24 cellular contexts compared by ENCODE assay signal in the genomic region with DNA sequence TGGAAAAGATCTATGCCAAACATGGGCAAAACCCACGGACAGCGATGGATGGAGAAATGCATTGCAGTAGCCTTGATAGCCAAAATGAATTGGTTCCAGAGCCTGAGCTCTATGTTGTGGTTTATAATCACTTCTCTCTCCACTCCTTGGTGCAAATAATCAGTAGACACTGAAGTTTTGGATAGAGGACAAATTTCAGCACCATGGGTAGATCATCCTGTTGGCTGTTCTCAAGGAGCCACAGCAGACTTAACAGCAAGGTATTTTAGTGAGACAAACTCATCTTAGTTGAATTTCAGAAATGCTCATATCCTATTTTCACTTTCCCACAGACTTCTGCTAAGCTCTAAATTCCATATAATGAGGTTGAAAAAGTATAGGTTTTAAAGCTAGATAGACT.
"Had no signal": no experiment of that assay in that cellular context is flagged by ENCODE, and none has a peak within 500 bp of the region (broad histone marks: within the 10 kb centered on the region; RNA-seq: fewer than 3 reads in every experiment).

No MANE protein-coding gene starts in this region.

- H3K27me3 ChIP-seq: foreskin keratinocyte, right atrium auricular region, upper lobe of right lung had no signal

- H3K4me3 Mint-ChIP-seq: activated CD8-positive, alpha-beta T cell treated with anti-CD3 and anti-CD28 coated beads, Interleukin-2, amount 10 ng/mL, durations not matched to agents 7 days and 5 days; activated naive CD8-positive, alpha-beta T cell; activated T-cell treated with anti-CD3 and anti-CD28 coated beads, Interleukin-2, amount 50 U/mL, for 24 hours; activated T-helper 17 cell treated with anti-CD3 and anti-CD28 coated beads, Interleukin-2, amount 50 U/mL, for 72 hours; memory B cell; nephron had no signal

- H2AFZ ChIP-seq: hepatocyte had no signal

- H3K27ac ChIP-seq: foreskin keratinocyte, hepatocyte, neutrophil, pancreas, psoas muscle, right atrium auricular region, upper lobe of right lung had no signal

- H3K9me3 Mint-ChIP-seq: activated T-cell treated with anti-CD3 and anti-CD28 coated beads, Interleukin-2, amount 50 U/mL, for 24 hours; activated T-helper 17 cell treated with anti-CD3 and anti-CD28 coated beads, Interleukin-2, amount 50 U/mL, for 72 hours; memory B cell; nephron had no signal

- H3K36me3 Mint-ChIP-seq: activated naive CD8-positive, alpha-beta T cell; memory B cell had no signal

- H3K27ac Mint-ChIP-seq: activated CD8-positive, alpha-beta T cell treated with anti-CD3 and anti-CD28 coated beads, Interleukin-2, amount 10 ng/mL, durations not matched to agents 7 days and 5 days; activated naive CD8-positive, alpha-beta T cell; activated T-cell treated with anti-CD3 and anti-CD28 coated beads, Interleukin-2, amount 50 U/mL, for 24 hours; activated T-helper 17 cell treated with anti-CD3 and anti-CD28 coated beads, Interleukin-2, amount 50 U/mL, for 72 hours; memory B cell; nephron had no signal

- H3K36me3 ChIP-seq: neutrophil, pancreas, right atrium auricular region, upper lobe of right lung had no signal

- H3K4me3 ChIP-seq: hepatocyte, pancreas, psoas muscle, right atrium auricular region, upper lobe of right lung had no signal

- H3K9me3 ChIP-seq: neutrophil, pancreas, psoas muscle, right atrium auricular region, upper lobe of right lung had no signal

- H3K4me1 Mint-ChIP-seq: activated T-helper 17 cell treated with anti-CD3 and anti-CD28 coated beads, Interleukin-2, amount 50 U/mL, for 72 hours; memory B cell; nephron had no signal

- H3K79me2 ChIP-seq: hepatocyte had no signal

- H3K4me2 ChIP-seq: hepatocyte had no signal

- ATAC-seq: activated CD8-positive, alpha-beta T cell treated with anti-CD3 and anti-CD28 coated beads, Interleukin-2, amount 10 ng/mL, durations not matched to agents 7 days and 5 days; activated T-helper 17 cell treated with anti-CD3 and anti-CD28 coated beads, Interleukin-2, amount 50 U/mL, for 72 hours; foreskin keratinocyte; pancreas; psoas muscle; stimulated activated naive CD8-positive, alpha-beta T cell treated with anti-CD3 and anti-CD28 coated beads, Interleukin-15, Interleukin-2, amounts not matched to agents 100 U/mL and 50 U/mL, for 24 hours; upper lobe of right lung had no signal

- H3K4me1 ChIP-seq: foreskin keratinocyte, pancreas, psoas muscle, right atrium auricular region, upper lobe of right lung had no signal

- FAIRE-seq: astrocyte, bronchial epithelial cell, endometrium, islet of Langerhans, pancreas had no signal

- DNase-seq: activated CD4-positive, alpha-beta T cell treated with anti-CD3 and anti-CD28 coated beads for 1 hour; activated CD4-positive, alpha-beta T cell treated with anti-CD3 and anti-CD28 coated beads, Interleukin-2, amount 50 U/mL, for 1 hour; activated CD8-positive, alpha-beta T cell treated with anti-CD3 and anti-CD28 coated beads, Interleukin-2, amount 10 ng/mL, durations not matched to agents 7 days and 5 days; activated naive CD4-positive, alpha-beta T cell; activated T-cell treated with anti-CD3 and anti-CD28 coated beads, Interleukin-2, amount 50 U/mL, for 24 hours; foreskin keratinocyte; pancreas; psoas muscle; stimulated activated CD4-positive, alpha-beta T cell treated with anti-CD3 and anti-CD28 coated beads, Interleukin-12 subunit alpha, Interleukin-12 subunit beta, amount 100 ng/mL, for 4 hours; stimulated activated CD4-positive, alpha-beta T cell treated with anti-CD3 and anti-CD28 coated beads, Interleukin-4, amount 100 ng/mL, for 4 hours; stimulated activated naive CD8-positive, alpha-beta T cell treated with anti-CD3 and anti-CD28 coated beads, Interleukin-15, Interleukin-2, amounts not matched to agents 100 U/mL and 50 U/mL, for 24 hours; T-helper 1 cell; upper lobe of right lung had no signal
